1 cellular context compared by ENCODE assay signal in genomic region chr17:45322168-45322567, GRCh38.
TF ChIP-seq lines count a peak whose summit lies in the region.

No MANE protein-coding gene starts in this region.

TF ChIP-seq in HEK293, 187 proteins besides CTCF, POLR2A, EP300 and RAD21 (continued from another document):
- TF ChIP-seq ELK4 (IDR thresholded peaks at IDR 0.05; ENCODE audit: borderline replicate concordance, low read depth, low read length) (no peak), EGR2 (tag by site-specific recombination; IDR thresholded peaks at IDR 0.05; ENCODE audit: low read depth) (no peak), ZNF423 (tag by site-specific recombination; IDR thresholded peaks at IDR 0.05) (no peak), YY2 (tag by site-specific recombination; IDR thresholded peaks at IDR 0.05) (no peak), ZNF785 (tag by site-specific recombination; IDR thresholded peaks at IDR 0.05) (no peak), ZNF600 (tag by site-specific recombination; IDR thresholded peaks at IDR 0.05) (peak; percentile 6; the same call in 1 of the 2 replicates), PRDM6 (tag by site-specific recombination; IDR thresholded peaks at IDR 0.05) (no peak), ZNF518A (tag by site-specific recombination; conservative IDR thresholded peaks at IDR 0.05; ENCODE audit: low read depth) (no peak), PBX3 (CRISPR knock-in tag; IDR thresholded peaks at IDR 0.05) (no peak), ZNF133 (tag by site-specific recombination; IDR thresholded peaks at IDR 0.05) (no peak)
